ENCODE assay signal across 8 cellular contexts in the genomic region with DNA sequence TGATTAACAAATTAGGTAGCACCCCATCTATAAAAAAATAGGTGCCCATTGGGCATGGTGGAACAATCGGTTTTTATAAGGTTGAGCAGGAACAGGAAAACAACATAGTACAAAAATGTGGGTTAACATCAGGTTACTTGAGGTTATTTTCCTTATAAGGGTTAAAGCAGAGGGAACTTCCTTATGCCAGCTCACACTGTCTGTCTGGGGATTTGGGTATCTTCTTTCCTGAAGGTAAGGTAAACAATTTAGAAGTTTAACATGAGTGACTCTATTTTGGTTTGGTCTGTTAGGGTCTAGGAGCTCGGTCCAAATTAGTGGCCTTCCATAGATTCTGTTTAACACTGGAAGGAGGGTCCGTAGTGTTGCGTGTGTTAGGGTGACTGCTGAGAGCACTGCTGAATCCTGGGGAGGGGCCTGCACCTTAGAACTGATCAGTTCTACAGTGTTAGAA. TPM values are rescaled to one million over a fixed set of nuclear protein-coding genes. Genes with fewer than 3 reads are reported as not detected.
DNase-seq lines count a peak whose midpoint lies in the region; ATAC-seq and TF ChIP-seq lines count a peak whose summit lies in the region.

No MANE protein-coding gene starts in this region.

- H3K9me3 Mint-ChIP-seq in nephron progenitor cell, result peaks cover 25% of the 10 kb centered on the region

- H3K27me3 ChIP-seq in HL-60 (ENCODE audit: insufficient read depth, poor library complexity, severe bottlenecking), result no peaks in the 10 kb centered on the region
- no peaks in the 10 kb centered on the region for H3K27me3 ChIP-seq in brain microvascular endothelial cell (replicated peaks)

- peak overlapping the region; percentile 10 for H3K27ac ChIP-seq in HL-60 (replicated peaks)
- peak overlapping the region; percentile 59 for H3K27ac ChIP-seq in brain microvascular endothelial cell

- peaks cover 69% of the 10 kb centered on the region for H3K4me1 Mint-ChIP-seq in nephron progenitor cell

- ATAC-seq in GM19035 (IDR thresholded peaks at IDR 0.05; ENCODE audit: unreplicated experiment) (peak; percentile 42), HG03159 (IDR thresholded peaks at IDR 0.05; ENCODE audit: unreplicated experiment) (no peak), left lobe of liver (no peak)

- no peak overlapping the region for H3K4me3 ChIP-seq in HL-60 (replicated peaks; ENCODE audit: insufficient read depth, low read length)
- no peak overlapping the region for H3K4me3 ChIP-seq in brain microvascular endothelial cell (ENCODE audit: low read depth, low read length)

- peak overlapping the region; percentile 98 for H3K27ac Mint-ChIP-seq in nephron progenitor cell

- H3K36me3 Mint-ChIP-seq in nephron progenitor cell (ENCODE audit: low read depth), result peaks cover 83% of the 10 kb centered on the region

- H3K36me3 ChIP-seq in brain microvascular endothelial cell (replicated peaks), result peaks cover 21% of the 10 kb centered on the region

- in situ Hi-C loops in brain microvascular endothelial cell (cut with HindIII; ENCODE audit: low pct_ligation_motif_present, low sequenced_read_pairs), result no loop called here

- H3K4me3 Mint-ChIP-seq in nephron progenitor cell, result peak overlapping the region; percentile 26

- H3K27me3 Mint-ChIP-seq in nephron progenitor cell (ENCODE audit: low read depth, poor library complexity), result no peaks in the 10 kb centered on the region

- TF ChIP-seq CTCF in HL-60 (IDR thresholded peaks at IDR 0.05; ENCODE audit: insufficient read depth, low read length), result no peak
- no peak for TF ChIP-seq CTCF in brain microvascular endothelial cell (IDR thresholded peaks at IDR 0.05; ENCODE audit: low read depth, low read length, missing control alignments)
- no peak for TF ChIP-seq CTCF in nephron progenitor cell (IDR thresholded peaks at IDR 0.05)

- DNase-seq in HL-60 (ENCODE audit: low read depth in 1 of 2, low spot score in 1 of 2) (no peak), brain microvascular endothelial cell (no peak), nephron progenitor cell (no peak), NCI-H2029 (lab: John Stamatoyannopoulos, UW) (no peak), left lobe of liver (ENCODE audit: low spot score) (no peak), NCI-H146 treated with DMSO at 0.1 percent for 48 hours (lab: John Stamatoyannopoulos, UW; ENCODE audit: unreplicated experiment) (no peak)

RNA-seq across cellular contexts. Expression of a gene that starts 14.7 kb away (rescaled TPM):
- 53.1 TPM for total RNA-seq in left lobe of liver
